Comparison of ENCODE assay signal across 25 cellular contexts in genomic region chr6:133333852-133334251, GRCh38.
DNase-seq lines count a peak whose midpoint lies in the region; ATAC-seq and TF ChIP-seq lines count a peak whose summit lies in the region.
"Had no signal": no experiment of that assay in that cellular context is flagged by ENCODE, and none has a peak within 500 bp of the region (broad histone marks: within the 10 kb centered on the region; RNA-seq: fewer than 3 reads in every experiment).

No MANE protein-coding gene starts in this region.

- no peaks in the 10 kb centered on the region for H3K27me3 Mint-ChIP-seq in glutamatergic neuron (ENCODE audit: unreplicated experiment)
- H3K27me3 Mint-ChIP-seq in MCF 10A (ENCODE audit: insufficient read depth, unreplicated experiment), result peaks cover 87% of the 10 kb centered on the region
- H3K27me3 Mint-ChIP-seq: CD4-positive, alpha-beta T cell had no signal

- H3K4me1 Mint-ChIP-seq in glutamatergic neuron (ENCODE audit: low read depth, unreplicated experiment) (no peaks in the 10 kb centered on the region), MCF 10A (ENCODE audit: insufficient read depth, unreplicated experiment) (no peaks in the 10 kb centered on the region)
- H3K4me1 Mint-ChIP-seq: CD14-positive monocyte; CD8-positive, alpha-beta memory T cell had no signal

- H3K4me3 ChIP-seq in ACC112 (ENCODE audit: low read depth, low read length) (no peak overlapping the region), foreskin fibroblast (ENCODE audit: low read depth in 1 of 2, low read length in 2 of 2) (no peak overlapping the region), retinal pigment epithelial cell (ENCODE audit: low read length) (no peak overlapping the region)
- H3K4me3 ChIP-seq: BLaER1 treated with 17β-estradiol and CSF1 and Interleukin-3, amounts not matched to agents 10 nM and 100 nM; GM12878; GM23248 had no signal

- H3K27ac Mint-ChIP-seq in glutamatergic neuron (ENCODE audit: unreplicated experiment) (no peak overlapping the region), MCF 10A (ENCODE audit: low read depth, unreplicated experiment) (no peak overlapping the region)
- H3K27ac Mint-ChIP-seq: CD14-positive monocyte; CD4-positive, alpha-beta T cell; CD8-positive, alpha-beta memory T cell; HFFc6 had no signal

- CTCF ChIA-PET in MCF 10A (lab: Yijun Ruan, JAX), result no interaction called here

- H3K36me3 ChIP-seq in ACC112 (ENCODE audit: insufficient read depth, low read length), result no peaks in the 10 kb centered on the region
- H3K36me3 ChIP-seq: BE2C had no signal

- POLR2A ChIA-PET in MCF 10A (lab: Yijun Ruan, JAX), result no interaction called here

- no peaks in the 10 kb centered on the region for H3K27me3 ChIP-seq in ACC112 (ENCODE audit: insufficient read depth, low read length)
- H3K27me3 ChIP-seq: BE2C; BLaER1 treated with 17β-estradiol and CSF1 and Interleukin-3, amounts not matched to agents 10 nM and 100 nM had no signal

- H3K4me1 ChIP-seq in ACC112 (ENCODE audit: control insufficient read depth, insufficient read depth, low read length, unreplicated experiment), result peaks cover 24% of the 10 kb centered on the region
- H3K4me1 ChIP-seq: BLaER1 treated with 17β-estradiol and CSF1 and Interleukin-3, amounts not matched to agents 10 nM and 100 nM had no signal

- DNase-seq in LHCN-M2 (ENCODE audit: low read depth) (peak; percentile 19), foreskin fibroblast (peak; percentile 3 to 20), retinal pigment epithelial cell (ENCODE audit: low read depth) (peak; percentile 64), glutamatergic neuron (no peak), MCF 10A (ENCODE audit: unreplicated experiment) (no peak), NCI-H2196 (lab: John Stamatoyannopoulos, UW; ENCODE audit: unreplicated experiment) (no peak)
- DNase-seq: ACHN; AML-193; BE2C; CD4-positive, alpha-beta T cell; CD8-positive, alpha-beta memory T cell; DMS 273 treated with DMSO at 0.1 percent for 48 hours; DMS79; EL; GDM1; GM23248; H7; HFFc6 had no signal

- H2AFZ ChIP-seq in ACC112 (ENCODE audit: low read length, unreplicated experiment), result no peak overlapping the region
- H2AFZ ChIP-seq: GM23248 had no signal

- TF ChIP-seq CTCF in foreskin fibroblast (IDR thresholded peaks at IDR 0.05; ENCODE audit: low read depth, low read length) (no peak), retinal pigment epithelial cell (conservative IDR thresholded peaks at IDR 0.05; ENCODE audit: low read depth, low read length) (no peak), glutamatergic neuron (IDR thresholded peaks at IDR 0.05; ENCODE audit: partially characterized antibody, unreplicated experiment) (no peak), MCF 10A (IDR thresholded peaks at IDR 0.05; ENCODE audit: unreplicated experiment) (no peak)

- H3K79me2 ChIP-seq in ACC112 (ENCODE audit: control insufficient read depth, insufficient read depth, low read length, unreplicated experiment), result no peaks in the 10 kb centered on the region

- no TSS peak for BruUV-seq in MCF 10A (replicated peaks; lab: Mats Ljungman, UMichigan)

- no peak for ATAC-seq in GM19463 (IDR thresholded peaks at IDR 0.05; ENCODE audit: unreplicated experiment)
- ATAC-seq: GM12878, HCT116 had no signal

- H3K36me3 Mint-ChIP-seq in glutamatergic neuron (ENCODE audit: unreplicated experiment), result no peaks in the 10 kb centered on the region
- no peaks in the 10 kb centered on the region for H3K36me3 Mint-ChIP-seq in MCF 10A (ENCODE audit: insufficient read depth, unreplicated experiment)
- H3K36me3 Mint-ChIP-seq: CD14-positive monocyte; CD8-positive, alpha-beta memory T cell had no signal

- H3K4me3 Mint-ChIP-seq in glutamatergic neuron (ENCODE audit: unreplicated experiment), result no peak overlapping the region
- no peak overlapping the region for H3K4me3 Mint-ChIP-seq in MCF 10A (ENCODE audit: unreplicated experiment)
- H3K4me3 Mint-ChIP-seq: CD14-positive monocyte; CD4-positive, alpha-beta T cell; CD8-positive, alpha-beta memory T cell; HFFc6 had no signal

- peaks cover 5% of the 10 kb centered on the region for H3K9me3 Mint-ChIP-seq in glutamatergic neuron (ENCODE audit: unreplicated experiment)
- H3K9me3 Mint-ChIP-seq in MCF 10A (ENCODE audit: unreplicated experiment), result peaks cover 6% of the 10 kb centered on the region
- H3K9me3 Mint-ChIP-seq: CD4-positive, alpha-beta T cell; CD8-positive, alpha-beta memory T cell had no signal

- intact Hi-C loops in MCF 10A (cut with micrococcal nuclease), result no loop called here

- peak overlapping the region; percentile 9; the same call in 1 of the 2 replicates for H3K27ac ChIP-seq in ACC112 (ENCODE audit: low read depth, low read length)
- H3K27ac ChIP-seq: 22Rv1; BLaER1 treated with 17β-estradiol and CSF1 and Interleukin-3, amounts not matched to agents 10 nM and 100 nM; GM23248 had no signal

Comparison
In these comparisons a context has a peak if more than half of its experiments do, and no peak if none do; other contexts are left out.
1. DNase-seq: peak in LHCN-M2 (single experiment), foreskin fibroblast (2 of 2) and retinal pigment epithelial cell (single experiment); none in glutamatergic neuron (single experiment), MCF 10A (single experiment) and NCI-H2196 (single experiment).